In genomic region chr7:23715099-23715498, GRCh38 we compare ENCODE assay signal across 1 cellular context.
TF ChIP-seq lines count a peak whose summit lies in the region.

No MANE protein-coding gene starts in this region.

TF ChIP-seq in IMR-90, 13 proteins besides CTCF, POLR2A, EP300 and RAD21 (continued from another document):
- TF ChIP-seq USF2 (IDR thresholded peaks at IDR 0.05; ENCODE audit: low read depth, low read length) (no peak), CEBPB (IDR thresholded peaks at IDR 0.05; ENCODE audit: low read depth, low read length) (no peak), NFE2L2 (IDR thresholded peaks at IDR 0.05; ENCODE audit: low read depth, low read length) (no peak), RFX5 (IDR thresholded peaks at IDR 0.05; ENCODE audit: low read depth, low read length) (no peak), ELK1 (IDR thresholded peaks at IDR 0.05; ENCODE audit: borderline replicate concordance, low read depth, low read length) (no peak)
